Comparison of ENCODE assay signal across 8 cellular contexts in the genomic region with DNA sequence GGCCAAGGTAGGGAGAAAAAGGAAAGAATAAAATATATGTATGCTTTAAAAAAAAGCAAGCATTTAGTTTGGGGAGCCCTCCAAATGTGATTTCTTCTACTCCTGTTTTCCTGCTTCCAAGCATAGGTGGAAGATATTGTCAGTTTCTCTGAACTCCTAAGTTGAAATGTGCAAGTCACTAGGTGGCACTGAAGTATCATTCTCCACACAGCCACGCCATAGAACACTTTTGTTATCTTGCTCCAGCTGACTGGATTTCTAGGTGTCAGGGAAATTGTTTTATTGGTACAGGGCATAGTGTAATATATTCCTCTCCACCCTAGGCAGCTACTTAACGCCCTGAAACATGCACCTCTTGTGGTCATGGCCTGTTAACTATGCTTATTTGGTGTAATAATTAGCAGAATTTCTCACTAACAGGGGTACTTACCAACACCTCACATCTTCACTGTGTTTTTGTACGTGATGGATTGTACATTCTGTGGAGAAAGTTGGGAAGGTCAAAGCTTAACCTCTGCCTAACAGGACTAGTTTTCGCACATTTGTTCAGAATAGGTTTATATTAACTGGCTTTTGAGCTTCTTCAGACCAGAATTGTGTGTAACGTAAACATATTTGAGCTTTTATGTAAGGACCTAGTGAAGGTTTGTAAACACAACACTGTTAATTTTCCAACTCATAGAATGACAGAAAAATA.
DNase-seq lines count a peak whose midpoint lies in the region; ATAC-seq and TF ChIP-seq lines count a peak whose summit lies in the region.

No MANE protein-coding gene starts in this region.

- no peaks in the 10 kb centered on the region for H3K36me3 ChIP-seq in mesenchymal stem cell (ENCODE audit: control insufficient read depth in 1 of 2, insufficient read depth in 2 of 2, low read depth in 1 of 2, low read length in 2 of 2)

- H3K27ac ChIP-seq in dorsolateral prefrontal cortex (peak overlapping the region in 1 of 59 donors; percentile 20), mesenchymal stem cell (ENCODE audit: low read length, poor library complexity, severe bottlenecking) (peak overlapping the region; percentile 53)

- WGBS in mesenchymal stem cell, result no CpG with 5 or more reads among the region's 5 CpGs

- no peak overlapping the region for H2BK5ac ChIP-seq in mesenchymal stem cell (ENCODE audit: low read depth, low read length, poor library complexity, severe bottlenecking)

- peak overlapping the region in 1 of 2 experiments; percentile 51 for H3K4ac ChIP-seq in mesenchymal stem cell (ENCODE audit: low read depth in 1 of 2, low read length in 2 of 2)

- H4K91ac ChIP-seq in mesenchymal stem cell (ENCODE audit: low read length), result no peak overlapping the region

- no peak overlapping the region for H4K8ac ChIP-seq in mesenchymal stem cell (ENCODE audit: low read length)

- peak overlapping the region; percentile 50 for H3K9ac ChIP-seq in mesenchymal stem cell (ENCODE audit: low read length)

- peaks cover 14% of the 10 kb centered on the region for H3K79me1 ChIP-seq in mesenchymal stem cell (replicated peaks; ENCODE audit: low read length, poor library complexity, severe bottlenecking)

- H3K14ac ChIP-seq in mesenchymal stem cell (ENCODE audit: low read length in 2 of 2), result no peak overlapping the region

- TF ChIP-seq CTCF in dorsolateral prefrontal cortex (IDR thresholded peaks at IDR 0.05 in 54 of 56, conservative IDR thresholded peaks at IDR 0.05 in 2 of 56; ENCODE audit: low read depth in 1 of 56, partially characterized antibody in 56 of 56), result peak; percentile 19 to 86 (median 66)

- H2BK12ac ChIP-seq in mesenchymal stem cell (ENCODE audit: low read length in 2 of 2), result peak overlapping the region in 1 of 2 experiments; percentile 78

- peak; percentile 79 for DNase-seq in A172 (ENCODE audit: low spot score)
- peak; percentile 42 for DNase-seq in GM04503 (ENCODE audit: low read depth)
- peak; percentile 66 for DNase-seq in HT1080 (ENCODE audit: low read depth)
- DNase-seq in NOMO-1 treated with dmso at 0.1 percent for 144 hours (lab: John Stamatoyannopoulos, UW; ENCODE audit: unreplicated experiment), result peak; percentile 60
- DNase-seq in dorsolateral prefrontal cortex, result peak in 2 of 10 donors; percentile 18 to 34
- peak; percentile 83 for DNase-seq in mesenchymal stem cell

- H3K4me2 ChIP-seq in mesenchymal stem cell (ENCODE audit: low read length, poor library complexity, severe bottlenecking), result no peak overlapping the region

- no peak overlapping the region for H3K23ac ChIP-seq in mesenchymal stem cell (ENCODE audit: low read length in 2 of 2)

- H2AFZ ChIP-seq in mesenchymal stem cell (ENCODE audit: low read depth, low read length), result no peak overlapping the region

- no peak overlapping the region for H3K18ac ChIP-seq in mesenchymal stem cell (ENCODE audit: low read depth in 1 of 2, low read length in 2 of 2)

- H3K9me3 ChIP-seq in mesenchymal stem cell (ENCODE audit: control insufficient read depth, low read length), result no peaks in the 10 kb centered on the region

- intact Hi-C loops in dorsolateral prefrontal cortex (cut with DNase I), result loop anchor here (5.0 to 10.0 kb wide), 5 partner anchors 74 to 1602 kb away; partner anchors contain the start of gene IRX5 (in 1 of the 2)

- H3K27me3 ChIP-seq in dorsolateral prefrontal cortex, result no peaks in the 10 kb centered on the region
- H3K27me3 ChIP-seq in mesenchymal stem cell (ENCODE audit: control insufficient read depth in 1 of 2, insufficient read depth in 1 of 2, low read length in 2 of 2), result no peaks in the 10 kb centered on the region

- H3K4me3 ChIP-seq in dorsolateral prefrontal cortex, result no peak overlapping the region
- H3K4me3 ChIP-seq in mesenchymal stem cell (ENCODE audit: insufficient read depth in 1 of 2, low read depth in 1 of 2, low read length in 2 of 2), result no peak overlapping the region

- H2BK120ac ChIP-seq in mesenchymal stem cell (ENCODE audit: low read depth, low read length), result no peak overlapping the region

- no peak overlapping the region for H2AK5ac ChIP-seq in mesenchymal stem cell (ENCODE audit: low read length, severe bottlenecking)

- no peak overlapping the region for H2BK15ac ChIP-seq in mesenchymal stem cell (ENCODE audit: low read depth, poor library complexity, severe bottlenecking)

- H3K4me1 ChIP-seq in mesenchymal stem cell (ENCODE audit: control insufficient read depth, insufficient read depth, low read depth, low read length), result no peaks in the 10 kb centered on the region

- ATAC-seq in GM21723 (IDR thresholded peaks at IDR 0.05; ENCODE audit: unreplicated experiment) (no peak), HG03469 (IDR thresholded peaks at IDR 0.05; ENCODE audit: unreplicated experiment) (no peak)
